Comparison of ENCODE assay signal across 1 cellular context in the genomic region with DNA sequence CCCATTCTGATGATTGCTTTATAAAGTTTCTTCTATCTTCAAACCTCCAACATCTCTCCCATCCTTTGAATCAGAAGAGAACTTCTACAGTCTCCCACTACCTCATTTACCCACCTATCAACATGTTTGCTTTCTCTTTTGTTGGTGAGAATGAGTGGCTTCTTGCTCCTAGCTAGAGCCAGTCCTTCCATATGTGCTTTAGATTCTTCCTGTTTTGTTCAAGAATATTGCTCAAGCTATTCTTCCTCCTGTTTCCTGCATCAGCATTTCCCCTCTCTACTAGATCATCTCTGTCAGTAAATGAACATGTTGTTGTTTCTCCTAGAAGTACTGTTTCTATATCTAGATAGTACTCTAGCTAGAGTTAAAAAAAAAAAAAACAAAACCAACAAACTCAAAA.
TF ChIP-seq lines count a peak whose summit lies in the region.

No MANE protein-coding gene starts in this region.

TF ChIP-seq in endothelial cell of umbilical vein, 7 proteins besides CTCF, POLR2A, EP300 and RAD21:
- TF ChIP-seq EZH2 (IDR thresholded peaks at IDR 0.05; ENCODE audit: borderline replicate concordance, low read depth, low read length, severe bottlenecking): no peak
- no peak for TF ChIP-seq JUN (IDR thresholded peaks at IDR 0.05; ENCODE audit: borderline replicate concordance, insufficient read depth, insufficient read length, low read depth)
- no peak for TF ChIP-seq GATA2 (IDR thresholded peaks at IDR 0.05; ENCODE audit: insufficient read depth, insufficient read length, low read depth, low read length)
- no peak for TF ChIP-seq POLR2AphosphoS5 (IDR thresholded peaks at IDR 0.05; ENCODE audit: insufficient read depth, low read depth, low read length)
- TF ChIP-seq FOS (IDR thresholded peaks at IDR 0.05; ENCODE audit: borderline replicate concordance, insufficient read depth, low read length): no peak
- no peak for TF ChIP-seq MYC (IDR thresholded peaks at IDR 0.05; ENCODE audit: low read depth, low read length)
- no peak for TF ChIP-seq MAX (IDR thresholded peaks at IDR 0.05; ENCODE audit: insufficient read depth, insufficient read length)
